13 cellular contexts compared by ENCODE assay signal in the genomic region with DNA sequence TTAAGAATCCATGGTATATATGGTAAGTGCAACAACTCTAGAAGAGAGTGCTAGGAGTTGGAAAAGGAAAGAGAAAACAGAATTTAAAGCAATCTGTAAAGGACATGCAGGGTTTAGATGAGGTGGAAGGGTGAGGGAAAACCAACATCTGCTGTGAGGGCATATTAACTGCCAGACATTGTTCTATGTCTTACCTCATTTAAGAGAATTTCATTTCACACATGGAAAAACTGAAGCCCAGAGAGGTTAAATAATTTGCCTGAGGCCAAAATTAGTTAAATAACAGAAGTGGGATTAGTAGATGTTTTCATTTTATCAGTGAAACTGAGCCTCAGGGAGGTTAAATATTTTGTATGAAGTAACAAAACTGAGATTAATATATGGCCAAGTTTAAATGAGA.
"Had no signal": no experiment of that assay in that cellular context is flagged by ENCODE, and none has a peak within 500 bp of the region (broad histone marks: within the 10 kb centered on the region; RNA-seq: fewer than 3 reads in every experiment).

No MANE protein-coding gene starts in this region.

- H3K36me3 ChIP-seq: heart right ventricle, right atrium auricular region had no signal

- H3K9me3 ChIP-seq: heart right ventricle, right atrium auricular region had no signal

- H3K4me3 ChIP-seq: heart right ventricle, lung, right atrium auricular region had no signal

- DNase-seq: activated CD4-positive, alpha-beta T cell treated with anti-CD3 and anti-CD28 coated beads, Interleukin-2, amount 50 U/mL, for 1 hour; activated naive CD4-positive, alpha-beta T cell; heart right ventricle; islet precursor cell; posterior cingulate gyrus; stimulated activated CD4-positive, alpha-beta T cell treated with anti-CD3 and anti-CD28 coated beads, Interleukin-15, amount 100 ng/mL, for 24 hours; stimulated activated CD4-positive, alpha-beta T cell treated with anti-CD3 and anti-CD28 coated beads, Interleukin-4, amount 100 ng/mL, for 1 hour; stimulated activated naive CD4-positive, alpha-beta T cell treated with Interleukin-2 at 50 U/mL for 16 hours; T-helper 2 cell had no signal

- H3K27me3 Mint-ChIP-seq: type B pancreatic cell had no signal

- H3K4me3 Mint-ChIP-seq: activated T-helper 1 cell treated with anti-CD3 and anti-CD28 coated beads, Interleukin-12 subunit alpha, Interleukin-12 subunit beta, Interleukin-2, Interleukin-4 antibody, amounts not matched to agents 30 ng/mL and 10 ng/mL and 1 ng/mL, durations not matched to agents 14 hours and 24 hours and 36 hours; type B pancreatic cell had no signal

- H3K27ac Mint-ChIP-seq: activated T-helper 1 cell treated with anti-CD3 and anti-CD28 coated beads, Interleukin-12 subunit alpha, Interleukin-12 subunit beta, Interleukin-2, Interleukin-4 antibody, amounts not matched to agents 30 ng/mL and 10 ng/mL and 1 ng/mL, durations not matched to agents 14 hours and 24 hours and 36 hours; type B pancreatic cell had no signal

- H3K27ac ChIP-seq: heart right ventricle, right atrium auricular region had no signal

- ATAC-seq: heart right ventricle had no signal

- H3K9me3 Mint-ChIP-seq: activated T-helper 1 cell treated with anti-CD3 and anti-CD28 coated beads, Interleukin-12 subunit alpha, Interleukin-12 subunit beta, Interleukin-2, Interleukin-4 antibody, amounts not matched to agents 30 ng/mL and 10 ng/mL and 1 ng/mL, durations not matched to agents 14 hours and 24 hours and 36 hours; type B pancreatic cell had no signal

- H3K27me3 ChIP-seq: heart right ventricle, right atrium auricular region had no signal
